9 cellular contexts compared by ENCODE assay signal in the genomic region with DNA sequence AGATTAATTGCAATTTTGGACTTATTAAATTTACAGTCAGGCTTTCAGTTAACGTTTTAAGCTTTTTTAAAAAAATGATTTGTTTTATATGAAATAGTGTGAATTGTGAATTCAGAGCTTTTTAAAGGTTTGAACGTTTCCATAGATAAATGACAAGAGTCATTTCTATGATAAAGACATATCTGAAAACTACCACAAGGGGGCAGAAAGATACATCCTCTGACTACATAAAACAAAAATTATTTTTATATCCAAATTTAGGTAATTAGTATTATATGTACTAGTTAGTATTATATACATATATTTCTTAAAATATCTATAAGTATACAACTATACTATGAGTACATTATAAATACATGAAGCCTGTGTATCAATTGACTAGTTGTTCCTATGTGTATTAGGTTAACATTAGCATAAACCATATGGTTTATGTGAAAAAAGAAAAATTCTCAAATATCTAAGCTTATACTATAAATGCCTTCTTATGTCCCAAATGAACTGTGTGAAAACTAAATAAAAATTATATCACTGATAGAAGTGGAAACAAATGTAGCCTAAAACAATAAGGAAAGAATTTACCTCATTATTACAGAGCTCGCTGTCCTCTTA.
DNase-seq lines count a peak whose midpoint lies in the region; ATAC-seq, FAIRE-seq and TF ChIP-seq lines count a peak whose summit lies in the region.
"Had no signal": no experiment of that assay in that cellular context is flagged by ENCODE, and none has a peak within 500 bp of the region (broad histone marks: within the 10 kb centered on the region; RNA-seq: fewer than 3 reads in every experiment).

No MANE protein-coding gene starts in this region.

- whole genome bisulfite sequencing in A549 (ENCODE audit: missing lambda C conversion rate) = 28% methylated on average over 3 of the region's 3 CpGs

- TF ChIP-seq RAD21 in A549 (conservative IDR thresholded peaks at IDR 0.05 in 1 of 2, IDR thresholded peaks at IDR 0.05 in 1 of 2) = peak; percentile 30 to 59; a peak in 4 of 5 replicates

- TF ChIP-seq EP300 in A549 (IDR thresholded peaks at IDR 0.05) = no peak

- H3K4me3 ChIP-seq in A549 (no peak overlapping the region), RWPE2 (ENCODE audit: severe bottlenecking) (no peak overlapping the region), MG63 (no peak overlapping the region)
- H3K4me3 ChIP-seq: skin epidermis had no signal

- POLR2A ChIA-PET in A549 (lab: Yijun Ruan, JAX) (no interaction called here), GM10248 (lab: Yijun Ruan, JAX) (no interaction called here)

- H3K4me1 ChIP-seq in A549 (no peaks in the 10 kb centered on the region), RWPE2 (ENCODE audit: insufficient read depth, poor library complexity, severe bottlenecking) (no peaks in the 10 kb centered on the region)

- H3K4me1 Mint-ChIP-seq in glutamatergic neuron (ENCODE audit: low read depth, unreplicated experiment) = peaks cover 20% of the 10 kb centered on the region

- H3K9me3 ChIP-seq in A549 = no peaks in the 10 kb centered on the region
- H3K9me3 ChIP-seq in RWPE2 (ENCODE audit: severe bottlenecking) = no peaks in the 10 kb centered on the region
- H3K9me3 ChIP-seq in MG63 = no peaks in the 10 kb centered on the region

- no peak overlapping the region for H3K4me3 Mint-ChIP-seq in glutamatergic neuron (ENCODE audit: unreplicated experiment)

- CTCF ChIA-PET in A549 (lab: Yijun Ruan, JAX) = interaction anchor here (0.6 to 9.7 kb wide), 24 partner anchors 12 to 1706 kb away, joined by 3 to 92 read pairs (median 4); no protein-coding TSS in a partner anchor
- CTCF ChIA-PET in GM10248 (lab: Yijun Ruan, JAX) = interaction anchor here (0.7 to 6.4 kb wide), 37 partner anchors 10 to 1690 kb away, joined by 3 to 51 read pairs (median 5); no protein-coding TSS in a partner anchor

- H3K27ac ChIP-seq in A549 = no peak overlapping the region
- no peak overlapping the region for H3K27ac ChIP-seq in RWPE2 (ENCODE audit: poor library complexity, severe bottlenecking)
- H3K27ac ChIP-seq: skin epidermis had no signal

- FAIRE-seq in A549 (lab: Jason Lieb, UNC) = no peak
- no peak for FAIRE-seq in HTR-8/SVneo (lab: Jason Lieb, UNC)

- H3K9me3 Mint-ChIP-seq in glutamatergic neuron (ENCODE audit: unreplicated experiment) = peaks cover 3% of the 10 kb centered on the region

- no peak overlapping the region for H3K27ac Mint-ChIP-seq in glutamatergic neuron (ENCODE audit: unreplicated experiment)

- no peaks in the 10 kb centered on the region for H3K27me3 Mint-ChIP-seq in glutamatergic neuron (ENCODE audit: unreplicated experiment)

- TF ChIP-seq POLR2A in A549 (IDR thresholded peaks at IDR 0.05; ENCODE audit: low read length) = no peak

- no peaks in the 10 kb centered on the region for H3K36me3 Mint-ChIP-seq in glutamatergic neuron (ENCODE audit: unreplicated experiment)

- H3K36me3 ChIP-seq in RWPE2 (ENCODE audit: low read depth) (no peaks in the 10 kb centered on the region), MG63 (peaks cover 5% of the 10 kb centered on the region; the same call in 1 of the 2 replicates)

- ATAC-seq in A549 (no peak), RWPE2 (ENCODE audit: low read depth) (no peak), GM21367 (IDR thresholded peaks at IDR 0.05; ENCODE audit: unreplicated experiment) (no peak)

- TF ChIP-seq CTCF in A549 (IDR thresholded peaks at IDR 0.05) (peak; percentile 46; the same call in 2 of the 3 replicates), GM10248 (IDR thresholded peaks at IDR 0.05; ENCODE audit: control extremely low read depth, extremely low read depth, low read depth, missing control alignments) (peak; percentile 29), RWPE2 (IDR thresholded peaks at IDR 0.05; ENCODE audit: poor library complexity, severe bottlenecking) (peak; percentile 91), glutamatergic neuron (IDR thresholded peaks at IDR 0.05; ENCODE audit: partially characterized antibody, unreplicated experiment) (peak; percentile 90)

- H3K4me2 ChIP-seq in A549 = no peak overlapping the region

- DNase-seq in A549 (ENCODE audit: low read depth in 1 of 2, low spot score in 1 of 2) (peak in 1 of 2 experiments; percentile 23), GM10248 (ENCODE audit: extremely low spot score) (no peak), RWPE2 (ENCODE audit: low spot score) (no peak), glutamatergic neuron (no peak), HTR-8/SVneo (ENCODE audit: insufficient read length, low spot score) (no peak), MG63 (no peak), occipital lobe (lab: John Stamatoyannopoulos, UW) (no peak)

- H3K27me3 ChIP-seq in RWPE2 (ENCODE audit: insufficient read depth, poor library complexity, severe bottlenecking) (peaks cover 20% of the 10 kb centered on the region), MG63 (no peaks in the 10 kb centered on the region)

TF ChIP-seq in A549, 52 proteins besides CTCF, POLR2A, EP300 and RAD21:
- TF ChIP-seq SMC3 (IDR thresholded peaks at IDR 0.05) (peak; percentile 74), SREBF2 (IDR thresholded peaks at IDR 0.05) (no peak)
TF ChIP-seq in A549: peak in this region for 1.

Comparison
In these comparisons a context has a peak if more than half of its experiments do, and no peak if none do; other contexts are left out.
1. CTCF ChIP-seq: peak in every context shown above with its lines; median percentile 91 in RWPE2; 90 in glutamatergic neuron; 46 in A549; 29 in GM10248.